ENCODE assay signal across 20 cellular contexts in genomic region chr1:167510244-167510643, GRCh38. TPM values are rescaled to one million over a fixed set of nuclear protein-coding genes. Genes with fewer than 3 reads are reported as not detected.
DNase-seq lines count a peak whose midpoint lies in the region; ATAC-seq and TF ChIP-seq lines count a peak whose summit lies in the region.
"Had no signal": no experiment of that assay in that cellular context is flagged by ENCODE, and none has a peak within 500 bp of the region (broad histone marks: within the 10 kb centered on the region; RNA-seq: fewer than 3 reads in every experiment).

No MANE protein-coding gene starts in this region.

- no peaks in the 10 kb centered on the region for H3K9me3 Mint-ChIP-seq in CD4-positive, alpha-beta T cell
- no peaks in the 10 kb centered on the region for H3K9me3 Mint-ChIP-seq in CD8-positive, alpha-beta memory T cell
- H3K9me3 Mint-ChIP-seq in activated CD4-positive, alpha-beta memory T cell treated with anti-CD3 and anti-CD28 coated beads for 36 hours = no peaks in the 10 kb centered on the region
- no peaks in the 10 kb centered on the region for H3K9me3 Mint-ChIP-seq in effector memory CD8-positive, alpha-beta T cell
- H3K9me3 Mint-ChIP-seq: HFFc6, memory B cell, nephron progenitor cell had no signal

- no peaks in the 10 kb centered on the region for H3K27me3 Mint-ChIP-seq in CD4-positive, alpha-beta T cell
- no peaks in the 10 kb centered on the region for H3K27me3 Mint-ChIP-seq in CD8-positive, alpha-beta memory T cell
- H3K27me3 Mint-ChIP-seq in activated CD4-positive, alpha-beta memory T cell treated with anti-CD3 and anti-CD28 coated beads for 36 hours = no peaks in the 10 kb centered on the region
- H3K27me3 Mint-ChIP-seq in effector memory CD8-positive, alpha-beta T cell = no peaks in the 10 kb centered on the region

- peaks cover 95% of the 10 kb centered on the region for H3K36me3 Mint-ChIP-seq in CD4-positive, alpha-beta T cell (ENCODE audit: low read depth)
- H3K36me3 Mint-ChIP-seq in CD8-positive, alpha-beta memory T cell = peaks cover 6 to 82% (median 26%) of the 10 kb centered on the region in 3 donors
- H3K36me3 Mint-ChIP-seq in activated CD4-positive, alpha-beta memory T cell treated with anti-CD3 and anti-CD28 coated beads for 36 hours = peaks cover 50% of the 10 kb centered on the region
- peaks cover 90% of the 10 kb centered on the region for H3K36me3 Mint-ChIP-seq in effector memory CD8-positive, alpha-beta T cell (ENCODE audit: insufficient read depth)

- intact Hi-C loops in CD4-positive, alpha-beta T cell (cut with DNase I, micrococcal nuclease) = loop anchor here in 1 of 2 experiments (1.0 kb wide), 1 partner anchor 8 kb away; no protein-coding TSS in a partner anchor
- intact Hi-C loops in activated CD4-positive, alpha-beta memory T cell treated with anti-CD3 and anti-CD28 coated beads for 36 hours (cut with micrococcal nuclease) = loop anchor here (1.0 kb wide), 1 partner anchor 8 kb away; no protein-coding TSS in a partner anchor

- H3K9me3 ChIP-seq in CD4-positive, alpha-beta T cell (ENCODE audit: control insufficient read depth, low read length) = no peaks in the 10 kb centered on the region
- H3K9me3 ChIP-seq in CD8-positive, alpha-beta memory T cell (ENCODE audit: low read length) = no peaks in the 10 kb centered on the region
- H3K9me3 ChIP-seq: body of pancreas, thoracic aorta had no signal

- DNase-seq in CD4-positive, alpha-beta T cell = no peak
- DNase-seq in CD8-positive, alpha-beta memory T cell = no peak
- DNase-seq in activated CD4-positive, alpha-beta memory T cell treated with anti-CD3 and anti-CD28 coated beads for 36 hours = no peak
- no peak for DNase-seq in effector memory CD8-positive, alpha-beta T cell
- no peak for DNase-seq in retina
- DNase-seq in foreskin fibroblast = no peak
- DNase-seq in COLO829 (ENCODE audit: low spot score) = no peak
- DNase-seq: body of pancreas, HFFc6, hypothalamus, NCI-H1105 treated with DMSO at 0.1 percent for 48 hours, NCI-H82, nephron progenitor cell had no signal

- no peak for TF ChIP-seq CTCF in CD4-positive, alpha-beta T cell (IDR thresholded peaks at IDR 0.05)
- TF ChIP-seq CTCF in foreskin fibroblast (IDR thresholded peaks at IDR 0.05; ENCODE audit: low read depth, low read length) = no peak

- H3K4me3 ChIP-seq in CD8-positive, alpha-beta memory T cell (ENCODE audit: low read length) = peak overlapping the region; percentile 18
- no peak overlapping the region for H3K4me3 ChIP-seq in foreskin fibroblast (ENCODE audit: low read depth in 1 of 2, low read length in 2 of 2)
- H3K4me3 ChIP-seq: body of pancreas, SK-N-MC, smooth muscle cell, thoracic aorta had no signal

- H3K27ac Mint-ChIP-seq in CD4-positive, alpha-beta T cell = peak overlapping the region; percentile 100
- peak overlapping the region; percentile 25 to 87 (median 73) for H3K27ac Mint-ChIP-seq in CD8-positive, alpha-beta memory T cell
- H3K27ac Mint-ChIP-seq in activated CD4-positive, alpha-beta memory T cell treated with anti-CD3 and anti-CD28 coated beads for 36 hours = peak overlapping the region; percentile 23
- H3K27ac Mint-ChIP-seq in effector memory CD8-positive, alpha-beta T cell = peak overlapping the region; percentile 8 to 59
- H3K27ac Mint-ChIP-seq: HFFc6, memory B cell, progenitor cell of endocrine pancreas had no signal

- CTCF ChIA-PET in CD4-positive, alpha-beta T cell (lab: Charles Lee) = interaction anchor here (0.8 to 1.8 kb wide), 5 partner anchors 9 to 54 kb away, joined by 3 to 5 read pairs (median 3); no protein-coding TSS in a partner anchor
- CTCF ChIA-PET in CD8-positive, alpha-beta memory T cell (lab: Charles Lee) = no interaction called here
- CTCF ChIA-PET in activated CD4-positive, alpha-beta memory T cell treated with anti-CD3 and anti-CD28 coated beads for 36 hours (lab: Charles Lee) = interaction anchor here (0.9 to 1.4 kb wide), 2 partner anchors 24 to 63 kb away, joined by 3 to 4 read pairs; no protein-coding TSS in a partner anchor

- no peaks in the 10 kb centered on the region for H3K27me3 ChIP-seq in CD4-positive, alpha-beta T cell (ENCODE audit: control insufficient read depth, insufficient read depth, low read length)
- no peaks in the 10 kb centered on the region for H3K27me3 ChIP-seq in CD8-positive, alpha-beta memory T cell (ENCODE audit: insufficient read depth, low read length, poor library complexity, severe bottlenecking)

- POLR2A ChIA-PET in CD4-positive, alpha-beta T cell (lab: Charles Lee) = interaction anchor here (0.9 to 5.8 kb wide), 7 partner anchors 8 to 62 kb away, joined by 3 to 45 read pairs (median 6); partner anchors contain the start of gene CD247
- POLR2A ChIA-PET in CD8-positive, alpha-beta memory T cell (lab: Charles Lee) = no interaction called here
- POLR2A ChIA-PET in activated CD4-positive, alpha-beta memory T cell treated with anti-CD3 and anti-CD28 coated beads for 36 hours (lab: Charles Lee) = interaction anchor here (0.7 to 1.4 kb wide), 2 partner anchors 9 to 16 kb away, joined by 3 to 4 read pairs; no protein-coding TSS in a partner anchor

- peaks cover 19% of the 10 kb centered on the region for H3K36me3 ChIP-seq in CD8-positive, alpha-beta memory T cell (ENCODE audit: insufficient read depth, low read length)
- H3K36me3 ChIP-seq: thoracic aorta had no signal

- peaks cover 94% of the 10 kb centered on the region for H3K4me1 ChIP-seq in CD8-positive, alpha-beta memory T cell (ENCODE audit: insufficient read depth, low read length)
- H3K4me1 ChIP-seq: body of pancreas had no signal

- H3K4me3 Mint-ChIP-seq in CD4-positive, alpha-beta T cell = peak overlapping the region; percentile 87
- peak overlapping the region; percentile 25 to 82 (median 65) for H3K4me3 Mint-ChIP-seq in CD8-positive, alpha-beta memory T cell
- H3K4me3 Mint-ChIP-seq in activated CD4-positive, alpha-beta memory T cell treated with anti-CD3 and anti-CD28 coated beads for 36 hours = peak overlapping the region; percentile 8
- peak overlapping the region; percentile 36 to 75 for H3K4me3 Mint-ChIP-seq in effector memory CD8-positive, alpha-beta T cell
- H3K4me3 Mint-ChIP-seq: HFFc6, memory B cell, nephron progenitor cell had no signal

- peak overlapping the region; percentile 72 for H3K27ac ChIP-seq in CD4-positive, alpha-beta T cell (ENCODE audit: low read depth, low read length)
- no peak overlapping the region for H3K27ac ChIP-seq in CD8-positive, alpha-beta memory T cell (ENCODE audit: low read depth, low read length)
- H3K27ac ChIP-seq: body of pancreas, SK-N-MC, thoracic aorta had no signal

- peaks cover 89% of the 10 kb centered on the region for H3K4me1 Mint-ChIP-seq in CD4-positive, alpha-beta T cell (ENCODE audit: low read depth)
- H3K4me1 Mint-ChIP-seq in CD8-positive, alpha-beta memory T cell = peaks cover 83 to 99% (median 96%) of the 10 kb centered on the region in 3 donors
- H3K4me1 Mint-ChIP-seq in activated CD4-positive, alpha-beta memory T cell treated with anti-CD3 and anti-CD28 coated beads for 36 hours (ENCODE audit: low read depth) = peaks cover 79% of the 10 kb centered on the region
- H3K4me1 Mint-ChIP-seq in effector memory CD8-positive, alpha-beta T cell (ENCODE audit: low read depth in 2 of 2) = peaks cover 55 to 78% of the 10 kb centered on the region in 2 donors

- ATAC-seq in CD4-positive, alpha-beta T cell (ENCODE audit: poor library complexity) = peak; percentile 27
- ATAC-seq in effector memory CD8-positive, alpha-beta T cell (replicated peaks) = peak; percentile 35
- ATAC-seq in GM21529 (IDR thresholded peaks at IDR 0.05; ENCODE audit: unreplicated experiment) = no peak
- ATAC-seq: body of pancreas had no signal

RNA-seq across cellular contexts. Expression of gene CD247, which starts 8.1 kb away (rescaled TPM):
- 100 to 1,000 TPM; 355 to 378 TPM for total RNA-seq in CD4-positive, alpha-beta T cell
- total RNA-seq in CD8-positive, alpha-beta memory T cell = 100 to 1,000 TPM; 130 to 133 TPM
- 395 TPM for polyA plus RNA-seq in CD8-positive, alpha-beta memory T cell
- 100 to 1,000 TPM; 105 to 114 TPM for total RNA-seq in activated CD4-positive, alpha-beta memory T cell treated with anti-CD3 and anti-CD28 coated beads for 36 hours
- total RNA-seq: HFFc6, kidney epithelial cell, progenitor cell of endocrine pancreas had no signal
- polyA plus RNA-seq: smooth muscle cell had no signal

RNA-seq across cellular contexts. Expression of gene CREG1, which starts 43.3 kb away (rescaled TPM):
- 10 to 100 TPM; 10.7 to 11.2 TPM for total RNA-seq in CD4-positive, alpha-beta T cell
- total RNA-seq in CD8-positive, alpha-beta memory T cell = 10 to 100 TPM; 14.6 to 15.3 TPM
- polyA plus RNA-seq in CD8-positive, alpha-beta memory T cell = 19.5 TPM
- total RNA-seq in activated CD4-positive, alpha-beta memory T cell treated with anti-CD3 and anti-CD28 coated beads for 36 hours = 10 to 100 TPM; 13.5 to 14.6 TPM

Comparison
In these comparisons a context has a peak if more than half of its experiments do, and no peak if none do; other contexts are left out.
1. H3K27ac Mint-ChIP-seq: peak in every context shown above with its lines; median percentile 100 in CD4-positive, alpha-beta T cell; 73 in CD8-positive, alpha-beta memory T cell; 34 in effector memory CD8-positive, alpha-beta T cell; 23 in activated CD4-positive, alpha-beta memory T cell treated with anti-CD3 and anti-CD28 coated beads for 36 hours.
2. H3K4me3 Mint-ChIP-seq: peak in every context shown above with its lines; median percentile 87 in CD4-positive, alpha-beta T cell; 65 in CD8-positive, alpha-beta memory T cell; 56 in effector memory CD8-positive, alpha-beta T cell; 8 in activated CD4-positive, alpha-beta memory T cell treated with anti-CD3 and anti-CD28 coated beads for 36 hours.